Comparison of ENCODE assay signal across 36 cellular contexts in the genomic region with DNA sequence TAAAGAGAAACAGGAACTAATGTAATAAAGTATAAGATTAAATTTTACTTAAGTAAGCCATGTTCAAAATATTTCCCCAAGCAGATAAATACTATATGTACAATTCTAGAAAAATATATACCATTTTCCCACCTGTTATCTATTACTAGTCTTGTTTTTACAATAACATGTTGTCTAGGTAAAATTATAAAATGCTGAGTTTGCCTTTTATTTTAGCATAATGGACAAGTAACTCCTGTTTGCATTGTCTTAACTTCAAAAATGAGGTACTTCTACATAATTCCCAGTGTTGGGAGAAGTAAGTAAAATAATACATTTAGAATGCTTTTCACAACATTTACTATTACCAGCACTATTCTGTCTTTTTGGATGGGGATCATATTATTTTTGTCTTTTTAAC.
"Had no signal": no experiment of that assay in that cellular context is flagged by ENCODE, and none has a peak within 500 bp of the region (broad histone marks: within the 10 kb centered on the region; RNA-seq: fewer than 3 reads in every experiment).

No MANE protein-coding gene starts in this region.

- H3K4me1 Mint-ChIP-seq: activated CD4-positive, alpha-beta memory T cell treated with anti-CD3 and anti-CD28 coated beads, Interleukin-2, amount 10 ng/mL, durations not matched to agents 7 days and 5 days; activated CD4-positive, alpha-beta T cell treated with anti-CD3 and anti-CD28 coated beads for 36 hours; activated CD4-positive, alpha-beta T cell treated with anti-CD3 and anti-CD28 coated beads, Interleukin-2, amount 10 ng/mL, durations not matched to agents 7 days and 5 days; activated CD8-positive, alpha-beta memory T cell treated with anti-CD3 and anti-CD28 coated beads, Interleukin-2, amount 10 ng/mL, durations not matched to agents 7 days and 5 days; activated naive CD4-positive, alpha-beta T cell treated with anti-CD3 and anti-CD28 coated beads, Interleukin-2, amount 10 ng/mL, durations not matched to agents 7 days and 5 days; activated naive CD4-positive, alpha-beta T cell treated with anti-CD3 and anti-CD28 coated beads, Interleukin-2, amount 50 U/mL, for 24 hours; activated naive CD8-positive, alpha-beta T cell treated with anti-CD3 and anti-CD28 coated beads, Interleukin-2, amount 10 ng/mL, durations not matched to agents 7 days and 5 days; activated naive CD8-positive, alpha-beta T cell treated with anti-CD3 and anti-CD28 coated beads, Interleukin-2, amount 50 U/mL, for 24 hours; brain; central memory CD8-positive, alpha-beta T cell; WTC11 had no signal

- FAIRE-seq: bronchial epithelial cell had no signal

- H3K4me3 Mint-ChIP-seq: activated CD4-positive, alpha-beta memory T cell treated with anti-CD3 and anti-CD28 coated beads, Interleukin-2, amount 10 ng/mL, durations not matched to agents 7 days and 5 days; activated CD4-positive, alpha-beta T cell treated with anti-CD3 and anti-CD28 coated beads for 36 hours; activated CD4-positive, alpha-beta T cell treated with anti-CD3 and anti-CD28 coated beads, Interleukin-2, amount 10 ng/mL, durations not matched to agents 7 days and 5 days; activated CD8-positive, alpha-beta memory T cell treated with anti-CD3 and anti-CD28 coated beads, Interleukin-2, amount 10 ng/mL, durations not matched to agents 7 days and 5 days; activated CD8-positive, alpha-beta T cell treated with anti-CD3 and anti-CD28 coated beads, Interleukin-2, amount 10 ng/mL, durations not matched to agents 7 days and 5 days; activated naive CD4-positive, alpha-beta T cell treated with anti-CD3 and anti-CD28 coated beads, Interleukin-2, amount 10 ng/mL, durations not matched to agents 7 days and 5 days; activated naive CD4-positive, alpha-beta T cell treated with anti-CD3 and anti-CD28 coated beads, Interleukin-2, amount 50 U/mL, for 24 hours; activated naive CD8-positive, alpha-beta T cell; activated naive CD8-positive, alpha-beta T cell treated with anti-CD3 and anti-CD28 coated beads, Interleukin-2, amount 10 ng/mL, durations not matched to agents 7 days and 5 days; activated naive CD8-positive, alpha-beta T cell treated with anti-CD3 and anti-CD28 coated beads, Interleukin-2, amount 50 U/mL, for 24 hours; activated T-cell treated with anti-CD3 and anti-CD28 coated beads, Interleukin-2, amount 50 U/mL, for 24 hours; brain; central memory CD8-positive, alpha-beta T cell; T-helper 2 cell treated with Interferon-gamma antibody and Interleukin-4, amounts not matched to agents 5 μg/mL and 100 μg/mL, for 36 hours; WTC11 had no signal

- ATAC-seq: activated CD4-positive, alpha-beta T cell treated with anti-CD3 and anti-CD28 coated beads for 36 hours; activated CD4-positive, CD25-positive, alpha-beta regulatory T cell treated with anti-CD3 and anti-CD28 coated beads, Interleukin-2, amount 50 U/mL, for 24 hours; activated CD8-positive, alpha-beta memory T cell treated with anti-CD3 and anti-CD28 coated beads, Interleukin-2, amount 10 ng/mL, durations not matched to agents 7 days and 5 days; activated CD8-positive, alpha-beta T cell treated with anti-CD3 and anti-CD28 coated beads, Interleukin-2, amount 10 ng/mL, durations not matched to agents 7 days and 5 days; activated naive CD8-positive, alpha-beta T cell treated with anti-CD3 and anti-CD28 coated beads, Interleukin-2, amount 50 U/mL, for 24 hours; WTC11 had no signal

- H3K27ac ChIP-seq: ascending aorta, cardiac muscle cell, WERI-Rb-1 had no signal

- H3K36me3 Mint-ChIP-seq: activated CD8-positive, alpha-beta memory T cell treated with anti-CD3 and anti-CD28 coated beads, Interleukin-2, amount 10 ng/mL, durations not matched to agents 7 days and 5 days; activated naive CD4-positive, alpha-beta T cell treated with anti-CD3 and anti-CD28 coated beads, Interleukin-2, amount 10 ng/mL, durations not matched to agents 7 days and 5 days; activated naive CD4-positive, alpha-beta T cell treated with anti-CD3 and anti-CD28 coated beads, Interleukin-2, amount 50 U/mL, for 24 hours; activated naive CD8-positive, alpha-beta T cell; activated naive CD8-positive, alpha-beta T cell treated with anti-CD3 and anti-CD28 coated beads, Interleukin-2, amount 10 ng/mL, durations not matched to agents 7 days and 5 days; brain; WTC11 had no signal

- H3K9me3 ChIP-seq: ascending aorta had no signal

- H3K4me1 ChIP-seq: ascending aorta had no signal

- H3K27me3 ChIP-seq: ascending aorta, cardiac muscle cell had no signal

- H3K4me3 ChIP-seq: ascending aorta, cardiac muscle cell had no signal

- DNase-seq: activated CD4-positive, alpha-beta memory T cell treated with anti-CD3 and anti-CD28 coated beads, Interleukin-2, amount 10 ng/mL, durations not matched to agents 7 days and 5 days; activated CD4-positive, alpha-beta T cell treated with anti-CD3 and anti-CD28 coated beads for 1 hour; activated CD4-positive, alpha-beta T cell treated with anti-CD3 and anti-CD28 coated beads for 36 hours; activated CD4-positive, alpha-beta T cell treated with anti-CD3 and anti-CD28 coated beads for 48 hours; activated CD4-positive, alpha-beta T cell treated with anti-CD3 and anti-CD28 coated beads, Interleukin-2, amount 10 ng/mL, durations not matched to agents 7 days and 5 days; activated CD4-positive, alpha-beta T cell treated with anti-CD3 and anti-CD28 coated beads, Interleukin-2, amount 50 U/mL, for 48 hours; activated CD4-positive, CD25-positive, alpha-beta regulatory T cell; activated CD8-positive, alpha-beta memory T cell treated with anti-CD3 and anti-CD28 coated beads for 24 hours; activated CD8-positive, alpha-beta memory T cell treated with anti-CD3 and anti-CD28 coated beads, Interleukin-2, amount 10 ng/mL, durations not matched to agents 7 days and 5 days; activated CD8-positive, alpha-beta memory T cell treated with anti-CD3 and anti-CD28 coated beads, Interleukin-2, amount 50 U/mL, for 48 hours; activated CD8-positive, alpha-beta T cell treated with anti-CD3 and anti-CD28 coated beads, Interleukin-2, amount 10 ng/mL, durations not matched to agents 7 days and 5 days; activated effector memory CD4-positive, alpha-beta T cell treated with Interleukin-2 at 50 U/mL for 16 hours; activated gamma-delta T cell; activated naive CD4-positive, alpha-beta T cell treated with anti-CD3 and anti-CD28 coated beads, Interleukin-2, amount 10 ng/mL, durations not matched to agents 7 days and 5 days; activated naive CD4-positive, alpha-beta T cell treated with Interleukin-2 at 50 U/mL for 16 hours; activated naive CD8-positive, alpha-beta T cell treated with anti-CD3 and anti-CD28 coated beads, Interleukin-2, amount 10 ng/mL, durations not matched to agents 7 days and 5 days; activated naive CD8-positive, alpha-beta T cell treated with anti-CD3 and anti-CD28 coated beads, Interleukin-2, amount 50 U/mL, for 24 hours; activated T-cell treated with anti-CD3 and anti-CD28 coated beads, Interleukin-2, amount 50 U/mL, for 24 hours; activated T-cell treated with anti-CD3 and anti-CD28 coated beads, Interleukin-2, amount 50 U/mL, for 48 hours; amygdala; anterior cingulate cortex; cerebellar nuclear complex; T-helper 2 cell; T-helper 9 cell; WERI-Rb-1 had no signal

- H3K27me3 Mint-ChIP-seq: activated CD4-positive, alpha-beta memory T cell treated with anti-CD3 and anti-CD28 coated beads, Interleukin-2, amount 10 ng/mL, durations not matched to agents 7 days and 5 days; activated CD4-positive, alpha-beta T cell treated with anti-CD3 and anti-CD28 coated beads for 36 hours; activated CD4-positive, alpha-beta T cell treated with anti-CD3 and anti-CD28 coated beads, Interleukin-2, amount 10 ng/mL, durations not matched to agents 7 days and 5 days; activated CD8-positive, alpha-beta memory T cell treated with anti-CD3 and anti-CD28 coated beads, Interleukin-2, amount 10 ng/mL, durations not matched to agents 7 days and 5 days; activated naive CD4-positive, alpha-beta T cell treated with anti-CD3 and anti-CD28 coated beads, Interleukin-2, amount 10 ng/mL, durations not matched to agents 7 days and 5 days; activated naive CD4-positive, alpha-beta T cell treated with anti-CD3 and anti-CD28 coated beads, Interleukin-2, amount 50 U/mL, for 24 hours; activated naive CD8-positive, alpha-beta T cell; activated naive CD8-positive, alpha-beta T cell treated with anti-CD3 and anti-CD28 coated beads, Interleukin-2, amount 10 ng/mL, durations not matched to agents 7 days and 5 days; activated naive CD8-positive, alpha-beta T cell treated with anti-CD3 and anti-CD28 coated beads, Interleukin-2, amount 50 U/mL, for 24 hours; activated T-cell treated with anti-CD3 and anti-CD28 coated beads, Interleukin-2, amount 50 U/mL, for 24 hours; brain; central memory CD8-positive, alpha-beta T cell had no signal

- H3K27ac Mint-ChIP-seq: activated CD4-positive, alpha-beta memory T cell treated with anti-CD3 and anti-CD28 coated beads, Interleukin-2, amount 10 ng/mL, durations not matched to agents 7 days and 5 days; activated CD4-positive, alpha-beta T cell treated with anti-CD3 and anti-CD28 coated beads for 36 hours; activated CD4-positive, alpha-beta T cell treated with anti-CD3 and anti-CD28 coated beads, Interleukin-2, amount 10 ng/mL, durations not matched to agents 7 days and 5 days; activated CD8-positive, alpha-beta memory T cell treated with anti-CD3 and anti-CD28 coated beads, Interleukin-2, amount 10 ng/mL, durations not matched to agents 7 days and 5 days; activated CD8-positive, alpha-beta T cell treated with anti-CD3 and anti-CD28 coated beads, Interleukin-2, amount 10 ng/mL, durations not matched to agents 7 days and 5 days; activated naive CD4-positive, alpha-beta T cell treated with anti-CD3 and anti-CD28 coated beads, Interleukin-2, amount 10 ng/mL, durations not matched to agents 7 days and 5 days; activated naive CD4-positive, alpha-beta T cell treated with anti-CD3 and anti-CD28 coated beads, Interleukin-2, amount 50 U/mL, for 24 hours; activated naive CD8-positive, alpha-beta T cell; activated naive CD8-positive, alpha-beta T cell treated with anti-CD3 and anti-CD28 coated beads, Interleukin-2, amount 10 ng/mL, durations not matched to agents 7 days and 5 days; activated naive CD8-positive, alpha-beta T cell treated with anti-CD3 and anti-CD28 coated beads, Interleukin-2, amount 50 U/mL, for 24 hours; activated T-cell treated with anti-CD3 and anti-CD28 coated beads, Interleukin-2, amount 50 U/mL, for 24 hours; activated T-helper 2 cell treated with anti-CD3 and anti-CD28 coated beads, Interferon-gamma antibody, Interleukin-2, Interleukin-4, amounts not matched to agents 10 μg/mL and 5 μg/mL and 100 μg/mL, durations not matched to agents 14 hours and 24 hours and 36 hours; brain; T-helper 2 cell treated with Interferon-gamma antibody and Interleukin-4, amounts not matched to agents 5 μg/mL and 100 μg/mL, for 36 hours; WTC11 had no signal

- H3K9me3 Mint-ChIP-seq: activated CD4-positive, alpha-beta T cell treated with anti-CD3 and anti-CD28 coated beads, Interleukin-2, amount 10 ng/mL, durations not matched to agents 7 days and 5 days; activated naive CD4-positive, alpha-beta T cell treated with anti-CD3 and anti-CD28 coated beads, Interleukin-2, amount 50 U/mL, for 24 hours; activated naive CD8-positive, alpha-beta T cell treated with anti-CD3 and anti-CD28 coated beads, Interleukin-2, amount 10 ng/mL, durations not matched to agents 7 days and 5 days; brain; WTC11 had no signal

- H3K36me3 ChIP-seq: ascending aorta, cardiac muscle cell, WERI-Rb-1 had no signal
